In the genomic region with DNA sequence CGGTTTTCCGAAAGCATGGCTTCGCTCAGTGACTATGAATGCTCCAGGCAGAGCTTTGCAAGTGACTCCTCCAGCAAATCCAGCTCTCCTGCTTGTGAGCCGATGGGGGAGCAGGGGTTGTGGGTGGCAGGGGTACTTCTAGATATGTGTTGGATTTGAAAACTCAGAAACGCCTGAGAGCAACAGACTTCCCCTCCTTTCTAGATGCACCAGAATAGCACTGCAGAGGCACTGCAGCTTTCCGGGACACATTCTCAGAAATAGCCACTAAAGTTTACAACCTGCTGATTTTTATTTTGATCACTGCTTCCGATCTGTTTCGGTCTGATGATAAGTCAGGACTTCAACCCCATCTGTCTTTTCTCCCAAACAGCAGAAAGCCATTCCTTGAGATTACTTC, we compare ENCODE assay signal across 17 cellular contexts. TPM values are rescaled to one million over a fixed set of nuclear protein-coding genes. Genes with fewer than 3 reads are reported as not detected.
A peak's percentile ranks its signal among the peaks of the same experiment; 100 is the strongest.
DNase-seq lines count a peak whose midpoint lies in the region; ATAC-seq and TF ChIP-seq lines count a peak whose summit lies in the region.
"Had no signal": no experiment of that assay in that cellular context is flagged by ENCODE, and none has a peak within 500 bp of the region (broad histone marks: within the 10 kb centered on the region; RNA-seq: fewer than 3 reads in every experiment).

No MANE protein-coding gene starts in this region.

- H4K20me1 ChIP-seq in MM.1S (ENCODE audit: insufficient read depth, low read length) = no peaks in the 10 kb centered on the region

- peaks cover 9% of the 10 kb centered on the region; the same call in 1 of the 2 replicates for H3F3A ChIP-seq in MM.1S (ENCODE audit: insufficient read depth, low read length)

- peak overlapping the region; percentile 3; the same call in 1 of the 2 replicates for H3K9ac ChIP-seq in MM.1S (ENCODE audit: low read length)
- peak overlapping the region in 1 of 3 donors; percentile 44 for H3K9ac ChIP-seq in skeletal muscle tissue (ENCODE audit: low read depth in 1 of 3, low read length in 3 of 3)

- ATAC-seq in Right ventricle myocardium superior (ENCODE audit: poor library complexity) (peak; percentile 3), right cardiac atrium (no peak), GM18511 (IDR thresholded peaks at IDR 0.05; ENCODE audit: unreplicated experiment) (no peak), GM21447 (IDR thresholded peaks at IDR 0.05; ENCODE audit: unreplicated experiment) (no peak), GM21515 (IDR thresholded peaks at IDR 0.05; ENCODE audit: unreplicated experiment) (no peak)
- ATAC-seq: activated CD4-positive, alpha-beta T cell treated with anti-CD3 and anti-CD28 coated beads for 36 hours had no signal

- no peaks in the 10 kb centered on the region for H3K9me2 ChIP-seq in MM.1S (replicated peaks; ENCODE audit: insufficient read depth, low read length)

- H3K27me3 ChIP-seq in right cardiac atrium (ENCODE audit: control insufficient read depth, insufficient read depth) (no peaks in the 10 kb centered on the region), MM.1S (replicated peaks; ENCODE audit: insufficient read depth, low read length) (no peaks in the 10 kb centered on the region), skeletal muscle tissue (ENCODE audit: control insufficient read depth in 3 of 3, insufficient read depth in 3 of 3, low read length in 3 of 3) (no peaks in the 10 kb centered on the region)

- no peaks in the 10 kb centered on the region for H3K79me2 ChIP-seq in MM.1S (ENCODE audit: low read length)

- H3K9me3 ChIP-seq in right cardiac atrium (ENCODE audit: control insufficient read depth, low read length) (no peaks in the 10 kb centered on the region), MM.1S (replicated peaks; ENCODE audit: insufficient read depth, low read length) (no peaks in the 10 kb centered on the region), skeletal muscle tissue (ENCODE audit: control insufficient read depth in 3 of 3, low read length in 3 of 3) (no peaks in the 10 kb centered on the region)

- H3K4me3 ChIP-seq in right cardiac atrium (ENCODE audit: low read length) (no peak overlapping the region), MM.1S (ENCODE audit: low read length) (peak overlapping the region; percentile 18), skeletal muscle tissue (ENCODE audit: low read length in 3 of 3) (no peak overlapping the region)

- H3K27ac ChIP-seq in right cardiac atrium (ENCODE audit: low read length) (no peak overlapping the region), MM.1S (ENCODE audit: low read length) (peak overlapping the region; percentile 44; the same call in 1 of the 2 replicates), skeletal muscle tissue (ENCODE audit: low read depth, low read length) (peak overlapping the region; percentile 54)

- intact Hi-C loops in Right ventricle myocardium superior (cut with DNase I) = no loop called here
- intact Hi-C loops in right cardiac atrium (cut with DNase I) = no loop called here

- peaks cover 10% of the 10 kb centered on the region for H3K4me1 ChIP-seq in right cardiac atrium (ENCODE audit: control insufficient read depth, insufficient read depth, low read length)
- H3K4me1 ChIP-seq in MM.1S (ENCODE audit: low read length) = peaks cover 31% of the 10 kb centered on the region
- peaks cover 41 to 65% (median 56%) of the 10 kb centered on the region in 3 donors for H3K4me1 ChIP-seq in skeletal muscle tissue (ENCODE audit: control insufficient read depth in 3 of 3, insufficient read depth in 3 of 3, low read length in 3 of 3)

- TF ChIP-seq CTCF in MM.1S (IDR thresholded peaks at IDR 0.05; ENCODE audit: low read length) = no peak

- H3K36me3 ChIP-seq in MM.1S (replicated peaks; ENCODE audit: insufficient read depth, low read length) = no peaks in the 10 kb centered on the region
- peaks cover 9 to 23% (median 20%) of the 10 kb centered on the region in 3 donors for H3K36me3 ChIP-seq in skeletal muscle tissue (ENCODE audit: control insufficient read depth in 3 of 3, insufficient read depth in 3 of 3, low read length in 3 of 3)

- 57% methylated on average over 8 of the region's 8 CpGs for WGBS in right cardiac atrium

- DNase-seq in Right ventricle myocardium superior = no peak
- DNase-seq in right cardiac atrium = no peak
- DNase-seq in MM.1S = peak; percentile 31
- peak; percentile 53 for DNase-seq in left kidney (ENCODE audit: low read depth, low spot score)
- DNase-seq: activated CD4-positive, alpha-beta T cell treated with anti-CD3 and anti-CD28 coated beads for 36 hours; activated naive CD4-positive, alpha-beta T cell treated with anti-CD3 and anti-CD28 coated beads, Interleukin-2, amount 50 U/mL, for 16 hours; Calu3; GDM1; KG1; kidney; NCI-H1417 treated with DMSO at 0.1 percent for 48 hours; SHP77; substantia nigra had no signal

- peak overlapping the region; percentile 53 for H3K4me2 ChIP-seq in MM.1S (ENCODE audit: low read depth, low read length)

- peak overlapping the region; percentile 24 for H2AFZ ChIP-seq in MM.1S (ENCODE audit: low read length)

RNA-seq across cellular contexts. Expression of a gene that starts 8.6 kb away (rescaled TPM):
- total RNA-seq in Right ventricle myocardium superior = 122 TPM
- total RNA-seq in right cardiac atrium = 10 to 100 TPM; 54.0 to 64.5 (median 61.9) TPM
- 14.2 TPM for polyA plus RNA-seq in right cardiac atrium
- 50.6 TPM for total RNA-seq in skeletal muscle tissue

RNA-seq across cellular contexts. Expression of a gene that starts 46.4 kb away (rescaled TPM):
- total RNA-seq in Right ventricle myocardium superior (7.1 TPM), right cardiac atrium (1 to 10 TPM; 7.1 to 8.6 (median 7.9) TPM), skeletal muscle tissue (15.1 TPM)
- 3.4 TPM for polyA plus RNA-seq in right cardiac atrium

Comparison
In these comparisons a context has a peak if more than half of its experiments do, and no peak if none do; other contexts are left out.
1. DNase-seq: peak in MM.1S (single experiment) and left kidney (single experiment); none in Right ventricle myocardium superior (single experiment) and right cardiac atrium (0 of 3).